ENCODE assay signal across 18 cellular contexts in genomic region chr17:73422121-73422520, GRCh38.
DNase-seq lines count a peak whose midpoint lies in the region; ATAC-seq, FAIRE-seq and TF ChIP-seq lines count a peak whose summit lies in the region.
"Had no signal": no experiment of that assay in that cellular context is flagged by ENCODE, and none has a peak within 500 bp of the region (broad histone marks: within the 10 kb centered on the region; RNA-seq: fewer than 3 reads in every experiment).

No MANE protein-coding gene starts in this region.

- intact Hi-C loops in kidney (cut with DNase I), result no loop called here
- intact Hi-C loops in spleen (cut with DNase I; ENCODE audit: low total_unique reads), result no loop called here

- 94 to 97% (median 94%) methylated on average over 12 of the region's 12 CpGs for WGBS in spleen, 5 donors

- H3K4me1 Mint-ChIP-seq in GM23338, result no peaks in the 10 kb centered on the region
- H3K4me1 Mint-ChIP-seq: CD4-positive, alpha-beta memory T cell; H9 had no signal

- H3K9me2 ChIP-seq in GM23338 (ENCODE audit: insufficient read depth), result no peaks in the 10 kb centered on the region

- TF ChIP-seq POLR2A in spleen (IDR thresholded peaks at IDR 0.05), result no peak

- no peaks in the 10 kb centered on the region for H4K20me1 ChIP-seq in osteoblast (ENCODE audit: insufficient read depth, low read length)
- no peaks in the 10 kb centered on the region for H4K20me1 ChIP-seq in GM23338 (replicated peaks; ENCODE audit: insufficient read depth)

- H3K4me1 ChIP-seq in kidney (ENCODE audit: control insufficient read depth in 1 of 2, insufficient read depth in 1 of 2, low read depth in 1 of 2, low read length in 2 of 2), result no peaks in the 10 kb centered on the region
- H3K4me1 ChIP-seq in osteoblast (ENCODE audit: insufficient read depth, low read length), result no peaks in the 10 kb centered on the region
- no peaks in the 10 kb centered on the region for H3K4me1 ChIP-seq in spleen
- H3K4me1 ChIP-seq in GM23338 (ENCODE audit: insufficient read depth), result no peaks in the 10 kb centered on the region

- no peak overlapping the region for H3K9ac ChIP-seq in kidney (ENCODE audit: low read length in 2 of 2)
- H3K9ac ChIP-seq: GM23248 had no signal

- in situ Hi-C loops in G401 (cut with HindIII; ENCODE audit: low sequenced_read_pairs), result no loop called here

- no peak overlapping the region for H3K27ac Mint-ChIP-seq in GM23338
- H3K27ac Mint-ChIP-seq: CD4-positive, alpha-beta memory T cell had no signal

- no peaks in the 10 kb centered on the region for H3K9me3 ChIP-seq in kidney (ENCODE audit: control insufficient read depth in 1 of 2, low read length in 2 of 2)
- no peaks in the 10 kb centered on the region for H3K9me3 ChIP-seq in osteoblast (ENCODE audit: low read depth, low read length)
- no peaks in the 10 kb centered on the region for H3K9me3 ChIP-seq in spleen

- H3K4me3 ChIP-seq in kidney (ENCODE audit: low read length in 2 of 2), result no peak overlapping the region
- no peak overlapping the region for H3K4me3 ChIP-seq in osteoblast (ENCODE audit: insufficient read depth, low read length)
- no peak overlapping the region for H3K4me3 ChIP-seq in spleen
- no peak overlapping the region for H3K4me3 ChIP-seq in GM23338
- H3K4me3 ChIP-seq: GM12878, GM23248 had no signal

- DNase-seq in kidney, result peak; percentile 48
- peak; percentile 8 for DNase-seq in osteoblast (ENCODE audit: insufficient read length, low spot score, missing footprints)
- DNase-seq in spleen, result peak; percentile 61
- no peak for DNase-seq in G401 (ENCODE audit: low spot score)
- DNase-seq in GM23338 (ENCODE audit: low spot score), result no peak
- DNase-seq: C1 segment of cervical spinal cord; Calu3; CD4-positive, alpha-beta memory T cell; COR-L47; DMS153; DND-41; GDM1; GM23248; H9 had no signal

- H3F3A ChIP-seq in GM23338 (replicated peaks; ENCODE audit: low read depth), result no peaks in the 10 kb centered on the region

- ATAC-seq in GM19351 (IDR thresholded peaks at IDR 0.05; ENCODE audit: unreplicated experiment) (no peak), GM23338 (no peak), HG03045 (IDR thresholded peaks at IDR 0.05; ENCODE audit: unreplicated experiment) (no peak)
- ATAC-seq: GM12878, HCT116 had no signal

- H3K4me2 ChIP-seq in osteoblast (ENCODE audit: insufficient read depth, low read length), result no peak overlapping the region
- no peak overlapping the region for H3K4me2 ChIP-seq in GM23338

- FAIRE-seq in kidney (lab: Jason Lieb, UNC), result no peak
- FAIRE-seq: GM12878 had no signal

- H3K4me3 Mint-ChIP-seq in GM23338, result no peak overlapping the region
- H3K4me3 Mint-ChIP-seq: CD4-positive, alpha-beta memory T cell; H9 had no signal

- H3K9me3 Mint-ChIP-seq in GM23338, result no peaks in the 10 kb centered on the region; the same call in 1 of the 3 replicates
- H3K9me3 Mint-ChIP-seq: CD4-positive, alpha-beta memory T cell; H9 had no signal

- no peaks in the 10 kb centered on the region for H3K36me3 Mint-ChIP-seq in GM23338 (ENCODE audit: low read depth)
- H3K36me3 Mint-ChIP-seq: CD4-positive, alpha-beta memory T cell had no signal

- H2AFZ ChIP-seq in osteoblast (ENCODE audit: low read length) (no peak overlapping the region), GM23338 (no peak overlapping the region)
- H2AFZ ChIP-seq: GM23248 had no signal

- H3K27ac ChIP-seq in kidney (ENCODE audit: low read depth in 2 of 2, low read length in 2 of 2) (no peak overlapping the region), osteoblast (ENCODE audit: low read depth, low read length) (no peak overlapping the region), spleen (no peak overlapping the region), GM23338 (ENCODE audit: low read depth) (no peak overlapping the region)
- H3K27ac ChIP-seq: GM23248 had no signal

- H3K27me3 Mint-ChIP-seq in GM23338 (ENCODE audit: insufficient read depth, low read depth, poor library complexity), result peaks cover 10% of the 10 kb centered on the region
- H3K27me3 Mint-ChIP-seq: CD4-positive, alpha-beta memory T cell had no signal

- TF ChIP-seq CTCF in kidney (IDR thresholded peaks at IDR 0.05; ENCODE audit: borderline replicate concordance, extremely low read depth, insufficient read depth) (no peak), osteoblast (IDR thresholded peaks at IDR 0.05; ENCODE audit: extremely low read depth, low read depth, low read length) (no peak), spleen (IDR thresholded peaks at IDR 0.05 in 8 of 11, conservative IDR thresholded peaks at IDR 0.05 in 3 of 11) (no peak), GM23338 (conservative IDR thresholded peaks at IDR 0.05; ENCODE audit: low read depth in 2 of 2) (no peak)

- H3K79me2 ChIP-seq in osteoblast (ENCODE audit: insufficient read depth, low read length), result no peaks in the 10 kb centered on the region
- H3K79me2 ChIP-seq in GM23338 (replicated peaks; ENCODE audit: insufficient read depth), result no peaks in the 10 kb centered on the region

- H3K27me3 ChIP-seq in osteoblast (ENCODE audit: insufficient read depth, low read length) (no peaks in the 10 kb centered on the region), spleen (replicated peaks in 1 of 7) (no peaks in the 10 kb centered on the region), GM23338 (ENCODE audit: insufficient read depth) (no peaks in the 10 kb centered on the region)

- H3K36me3 ChIP-seq in kidney (ENCODE audit: control insufficient read depth in 1 of 2, insufficient read depth in 2 of 2, low read length in 2 of 2), result no peaks in the 10 kb centered on the region
- H3K36me3 ChIP-seq in osteoblast (ENCODE audit: insufficient read depth, low read length), result no peaks in the 10 kb centered on the region
- H3K36me3 ChIP-seq in spleen, result peaks cover 0 to 31% (median 20%) of the 10 kb centered on the region in 6 donors
- no peaks in the 10 kb centered on the region for H3K36me3 ChIP-seq in GM23338 (ENCODE audit: insufficient read depth)

TF ChIP-seq in GM23338, 12 proteins besides CTCF, POLR2A, EP300 and RAD21 (continues in another document):
- TF ChIP-seq, protein P1, sequence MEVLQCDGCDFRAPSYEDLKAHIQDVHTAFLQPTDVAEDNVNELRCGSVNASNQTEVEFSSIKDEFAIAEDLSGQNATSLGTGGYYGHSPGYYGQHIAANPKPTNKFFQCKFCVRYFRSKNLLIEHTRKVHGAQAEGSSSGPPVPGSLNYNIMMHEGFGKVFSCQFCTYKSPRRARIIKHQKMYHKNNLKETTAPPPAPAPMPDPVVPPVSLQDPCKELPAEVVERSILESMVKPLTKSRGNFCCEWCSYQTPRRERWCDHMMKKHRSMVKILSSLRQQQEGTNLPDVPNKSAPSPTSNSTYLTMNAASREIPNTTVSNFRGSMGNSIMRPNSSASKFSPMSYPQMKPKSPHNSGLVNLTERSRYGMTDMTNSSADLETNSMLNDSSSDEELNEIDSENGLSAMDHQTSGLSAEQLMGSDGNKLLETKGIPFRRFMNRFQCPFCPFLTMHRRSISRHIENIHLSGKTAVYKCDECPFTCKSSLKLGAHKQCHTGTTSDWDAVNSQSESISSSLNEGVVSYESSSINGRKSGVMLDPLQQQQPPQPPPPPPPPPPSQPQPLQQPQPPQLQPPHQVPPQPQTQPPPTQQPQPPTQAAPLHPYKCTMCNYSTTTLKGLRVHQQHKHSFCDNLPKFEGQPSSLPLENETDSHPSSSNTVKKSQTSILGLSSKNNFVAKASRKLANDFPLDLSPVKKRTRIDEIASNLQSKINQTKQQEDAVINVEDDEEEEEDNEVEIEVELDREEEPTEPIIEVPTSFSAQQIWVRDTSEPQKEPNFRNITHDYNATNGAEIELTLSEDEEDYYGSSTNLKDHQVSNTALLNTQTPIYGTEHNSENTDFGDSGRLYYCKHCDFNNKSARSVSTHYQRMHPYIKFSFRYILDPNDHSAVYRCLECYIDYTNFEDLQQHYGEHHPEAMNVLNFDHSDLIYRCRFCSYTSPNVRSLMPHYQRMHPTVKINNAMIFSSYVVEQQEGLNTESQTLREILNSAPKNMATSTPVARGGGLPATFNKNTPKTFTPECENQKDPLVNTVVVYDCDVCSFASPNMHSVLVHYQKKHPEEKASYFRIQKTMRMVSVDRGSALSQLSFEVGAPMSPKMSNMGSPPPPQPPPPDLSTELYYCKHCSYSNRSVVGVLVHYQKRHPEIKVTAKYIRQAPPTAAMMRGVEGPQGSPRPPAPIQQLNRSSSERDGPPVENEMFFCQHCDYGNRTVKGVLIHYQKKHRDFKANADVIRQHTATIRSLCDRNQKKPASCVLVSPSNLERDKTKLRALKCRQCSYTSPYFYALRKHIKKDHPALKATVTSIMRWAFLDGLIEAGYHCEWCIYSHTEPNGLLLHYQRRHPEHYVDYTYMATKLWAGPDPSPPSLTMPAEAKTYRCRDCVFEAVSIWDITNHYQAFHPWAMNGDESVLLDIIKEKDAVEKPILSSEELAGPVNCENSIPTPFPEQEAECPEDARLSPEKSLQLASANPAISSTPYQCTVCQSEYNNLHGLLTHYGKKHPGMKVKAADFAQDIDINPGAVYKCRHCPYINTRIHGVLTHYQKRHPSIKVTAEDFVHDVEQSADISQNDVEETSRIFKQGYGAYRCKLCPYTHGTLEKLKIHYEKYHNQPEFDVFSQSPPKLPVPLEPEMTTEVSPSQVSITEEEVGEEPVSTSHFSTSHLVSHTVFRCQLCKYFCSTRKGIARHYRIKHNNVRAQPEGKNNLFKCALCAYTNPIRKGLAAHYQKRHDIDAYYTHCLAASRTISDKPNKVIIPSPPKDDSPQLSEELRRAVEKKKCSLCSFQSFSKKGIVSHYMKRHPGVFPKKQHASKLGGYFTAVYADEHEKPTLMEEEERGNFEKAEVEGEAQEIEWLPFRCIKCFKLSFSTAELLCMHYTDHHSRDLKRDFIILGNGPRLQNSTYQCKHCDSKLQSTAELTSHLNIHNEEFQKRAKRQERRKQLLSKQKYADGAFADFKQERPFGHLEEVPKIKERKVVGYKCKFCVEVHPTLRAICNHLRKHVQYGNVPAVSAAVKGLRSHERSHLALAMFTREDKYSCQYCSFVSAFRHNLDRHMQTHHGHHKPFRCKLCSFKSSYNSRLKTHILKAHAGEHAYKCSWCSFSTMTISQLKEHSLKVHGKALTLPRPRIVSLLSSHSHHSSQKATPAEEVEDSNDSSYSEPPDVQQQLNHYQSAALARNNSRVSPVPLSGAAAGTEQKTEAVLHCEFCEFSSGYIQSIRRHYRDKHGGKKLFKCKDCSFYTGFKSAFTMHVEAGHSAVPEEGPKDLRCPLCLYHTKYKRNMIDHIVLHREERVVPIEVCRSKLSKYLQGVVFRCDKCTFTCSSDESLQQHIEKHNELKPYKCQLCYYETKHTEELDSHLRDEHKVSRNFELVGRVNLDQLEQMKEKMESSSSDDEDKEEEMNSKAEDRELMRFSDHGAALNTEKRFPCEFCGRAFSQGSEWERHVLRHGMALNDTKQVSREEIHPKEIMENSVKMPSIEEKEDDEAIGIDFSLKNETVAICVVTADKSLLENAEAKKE (CRISPR knock-in tag; IDR thresholded peaks at IDR 0.05), result no peak
- no peak for TF ChIP-seq EZH2phosphoT487 (IDR thresholded peaks at IDR 0.05; ENCODE audit: unreplicated experiment)
- no peak for TF ChIP-seq JUNB (IDR thresholded peaks at IDR 0.05; ENCODE audit: unreplicated experiment)
- TF ChIP-seq CREB1 (CRISPR knock-in tag; IDR thresholded peaks at IDR 0.05; ENCODE audit: low read depth), result no peak

Comparison
In these comparisons a context has a peak if more than half of its experiments do, and no peak if none do; other contexts are left out.
1. DNase-seq: peak in kidney (single experiment), osteoblast (single experiment) and spleen (single experiment); none in G401 (single experiment) and GM23338 (single experiment).